Comparison of ENCODE assay signal across 8 cellular contexts in the genomic region with DNA sequence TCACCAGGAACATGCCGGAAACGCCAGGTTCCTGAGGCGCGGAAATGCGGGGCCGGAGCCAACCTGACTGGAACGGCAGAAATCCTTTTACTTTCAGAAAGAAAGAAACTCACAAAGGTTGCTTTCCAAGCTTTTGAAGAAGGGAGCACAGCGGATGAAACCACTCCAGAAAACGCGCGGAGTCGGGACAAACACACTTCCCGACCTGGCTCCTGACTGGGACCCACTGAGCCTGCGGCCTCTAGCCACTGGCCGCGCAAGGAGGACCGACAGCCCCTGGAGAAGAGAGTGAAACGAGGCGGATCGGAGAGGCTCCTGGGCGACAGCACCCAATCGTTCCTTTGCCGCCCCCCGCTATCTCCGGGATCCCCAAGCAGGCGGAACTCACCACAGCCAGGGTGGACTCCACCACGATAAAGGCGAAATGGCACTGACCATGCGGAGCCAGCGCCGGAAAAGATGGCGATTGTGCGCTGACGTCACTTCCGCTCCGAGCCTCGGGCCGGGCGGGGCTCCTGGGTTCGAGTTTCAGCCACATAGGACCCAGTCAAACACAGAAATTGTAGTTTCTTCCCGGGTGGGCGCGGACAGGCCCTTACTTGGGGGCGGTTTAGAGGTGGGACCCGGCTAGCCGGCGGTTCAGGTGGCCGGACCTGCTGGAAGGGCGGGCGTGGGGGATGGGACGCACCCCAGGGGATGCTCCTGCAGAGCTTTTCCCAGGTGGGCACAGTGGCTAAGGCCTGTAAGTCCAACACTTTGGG. TPM values are rescaled to one million over a fixed set of nuclear protein-coding genes. Genes with fewer than 3 reads are reported as not detected.
DNase-seq lines count a peak whose midpoint lies in the region; ATAC-seq and TF ChIP-seq lines count a peak whose summit lies in the region.

Gene ZNF121, minus strand, starts transcription at position 432 of the 761 bp plus-strand sequence. CDS start 16,407 bp downstream, outside the sequence.

- intact Hi-C loops in left ventricle myocardium superior (cut with micrococcal nuclease) = no loop called here
- intact Hi-C loops in prostate gland (cut with DNase I) = loop anchor here (2.0 to 10.0 kb wide), 2 partner anchors 209 to 379 kb away; no protein-coding TSS in a partner anchor

- H3K4me1 ChIP-seq in prostate gland (replicated peaks) (no peaks in the 10 kb centered on the region), urinary bladder (ENCODE audit: insufficient read depth) (no peaks in the 10 kb centered on the region)

- H3K27ac ChIP-seq in prostate gland = peak within 1 kb of the TSS; percentile 94 to 97
- peak within 1 kb of the TSS; percentile 95 for H3K27ac ChIP-seq in urinary bladder (ENCODE audit: low read depth)

- peak in 1 of 4 experiments; percentile 24 for TF ChIP-seq CTCF in prostate gland (IDR thresholded peaks at IDR 0.05)

- peak within 1 kb of the TSS; percentile 97 for H3K27ac Mint-ChIP-seq in T-helper 17 cell

- no peaks in the 10 kb centered on the region for H3K27me3 ChIP-seq in prostate gland (replicated peaks; ENCODE audit: insufficient read depth)

- peak within 1 kb of the TSS; percentile 93 for H3K4me3 Mint-ChIP-seq in T-helper 17 cell

- H3K9me3 ChIP-seq in T-helper 17 cell (ENCODE audit: control insufficient read depth, low read length, poor library complexity, severe bottlenecking) (no peaks in the 10 kb centered on the region), prostate gland (no peaks in the 10 kb centered on the region)

- WGBS in prostate gland = under 1% methylated on average over 51 of the region's 51 CpGs
- WGBS in urinary bladder = under 1% methylated on average over 51 of the region's 51 CpGs

- H3K4me1 Mint-ChIP-seq in T-helper 17 cell = peaks cover 14% of the 10 kb centered on the region

- H3K4me3 ChIP-seq in prostate gland = peak within 1 kb of the TSS; percentile 74 to 83
- H3K4me3 ChIP-seq in urinary bladder (ENCODE audit: low read depth, low read length) = peak within 1 kb of the TSS; percentile 93

- peak; percentile 83 for DNase-seq in NCI-H1436 (lab: John Stamatoyannopoulos, UW)
- peak; percentile 54 to 65 (median 61) for DNase-seq in T-helper 17 cell
- peak; percentile 31 to 90 (median 74) for DNase-seq in amygdala (lab: John Stamatoyannopoulos, UW)
- DNase-seq in left ventricle myocardium superior = peak; percentile 92
- DNase-seq in prostate gland (ENCODE audit: low spot score) = peak; percentile 76

- ATAC-seq in HG02642 (IDR thresholded peaks at IDR 0.05; ENCODE audit: poor library complexity, unreplicated experiment) (peak; percentile 98), T-helper 17 cell (peak; percentile 80), left ventricle myocardium superior (peak; percentile 97)

- TF ChIP-seq POLR2A in GM10847 (IDR thresholded peaks at IDR 0.05; ENCODE audit: extremely low read depth, insufficient read length) (peak; percentile 83), prostate gland (IDR thresholded peaks at IDR 0.05) (peak; percentile 55)

- peaks cover 8% of the 10 kb centered on the region for H3K36me3 Mint-ChIP-seq in T-helper 17 cell (ENCODE audit: low read depth)

- peaks cover 11% of the 10 kb centered on the region for H3K27me3 Mint-ChIP-seq in T-helper 17 cell

- H3K36me3 ChIP-seq in prostate gland (no peaks in the 10 kb centered on the region), urinary bladder (ENCODE audit: insufficient read depth) (no peaks in the 10 kb centered on the region)

RNA-seq across cellular contexts. Expression of gene ZNF121, which starts in this region (rescaled TPM):
- 10 to 100 TPM; 32.9 to 36.6 TPM for total RNA-seq in T-helper 17 cell
- 21.5 TPM for total RNA-seq in left ventricle myocardium superior
- total RNA-seq in prostate gland = 10 to 100 TPM; 31.6 to 31.7 TPM
- total RNA-seq in urinary bladder = 80.9 TPM
- polyA plus RNA-seq in urinary bladder = 3.7 TPM

Comparison
In these comparisons a context has a peak if more than half of its experiments do, and no peak if none do; other contexts are left out.
1. Peak in every context shown above with its lines: DNase-seq, ATAC-seq, H3K4me3 ChIP-seq and H3K27ac ChIP-seq.